Comparison of ENCODE assay signal across 8 cellular contexts in the genomic region with DNA sequence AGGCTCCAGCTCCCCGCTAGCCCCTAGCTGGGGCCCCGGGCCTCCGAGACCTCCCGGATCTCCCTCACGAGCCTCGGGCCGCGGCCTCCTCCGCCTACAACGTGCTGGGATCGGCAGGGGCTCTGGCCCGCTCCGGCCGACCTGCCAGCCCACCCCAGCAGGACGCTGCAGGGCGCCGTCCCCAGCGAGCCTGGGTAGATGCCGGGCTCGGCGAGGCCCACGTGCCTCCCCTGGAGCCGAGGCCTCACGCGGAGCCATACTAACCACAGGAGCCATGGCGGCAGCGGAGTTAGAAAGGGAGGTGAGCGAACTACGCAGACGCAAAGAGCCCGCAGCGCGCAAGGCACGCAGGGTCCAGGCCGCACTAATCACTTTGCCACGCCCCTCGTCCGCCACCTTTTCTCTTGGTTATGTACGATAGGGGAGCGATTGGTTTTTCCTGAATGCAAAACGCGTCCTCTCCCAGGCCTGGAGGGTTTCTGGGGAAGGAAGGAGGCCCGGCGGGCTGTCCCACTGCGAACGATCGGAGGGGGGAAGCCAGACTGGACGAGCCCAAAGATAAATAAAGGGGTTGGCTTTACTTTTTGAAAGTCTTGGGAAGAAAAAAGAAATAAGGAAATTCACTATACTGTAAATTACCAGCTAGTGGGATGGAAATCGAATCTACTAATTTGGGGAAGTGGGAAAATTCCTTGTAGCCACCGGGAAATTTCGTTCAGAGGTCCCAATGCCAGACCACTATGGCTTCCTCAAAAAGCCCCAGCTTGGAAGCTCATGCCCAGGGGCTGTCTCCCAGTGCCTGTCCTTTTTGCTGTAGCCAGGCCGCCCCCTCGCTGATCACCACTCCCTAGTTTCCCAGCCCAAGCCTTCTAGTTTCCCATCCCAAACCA.
A peak's percentile ranks its signal among the peaks of the same experiment; 100 is the strongest.
DNase-seq lines count a peak whose midpoint lies in the region; ATAC-seq lines count a peak whose summit lies in the region.

A gene (minus strand): TSS at position 298 of the 890 bp plus-strand sequence. CDS start 22 bp downstream, at position 276.

- DNase-seq in C1 segment of cervical spinal cord (lab: John Stamatoyannopoulos, UW) (peak; percentile 64 to 98 (median 95)), NCI-H748 treated with DMSO at 0.1 percent for 48 hours (lab: John Stamatoyannopoulos, UW) (peak; percentile 95), dedifferentiated amniotic fluid mesenchymal stem cell (ENCODE audit: extremely low spot score) (peak; percentile 100), left kidney (ENCODE audit: low read depth, low spot score) (peak; percentile 100)
- peak; percentile 89 to 97 for DNase-seq in activated CD4-positive, alpha-beta T cell treated with anti-CD3 and anti-CD28 coated beads, Interleukin-2, amount 50 U/mL, for 24 hours (ENCODE audit: low read depth in 1 of 2, low spot score in 1 of 2)
- peak; percentile 98 for DNase-seq in stimulated activated CD4-positive, alpha-beta T cell treated with anti-CD3 and anti-CD28 coated beads, Interleukin-2, amount 100 ng/mL, for 24 hours

- ATAC-seq in GM19372 (IDR thresholded peaks at IDR 0.05; ENCODE audit: low read depth, unreplicated experiment) = peak; percentile 97
- ATAC-seq in HG03558 (IDR thresholded peaks at IDR 0.05; ENCODE audit: extremely low read depth, unreplicated experiment) = peak; percentile 84

Comparison
In these comparisons a context has a peak if more than half of its experiments do, and no peak if none do; other contexts are left out.
1. Peak in every context shown above with its lines: DNase-seq and ATAC-seq.